30 cellular contexts compared by ENCODE assay signal in the genomic region with DNA sequence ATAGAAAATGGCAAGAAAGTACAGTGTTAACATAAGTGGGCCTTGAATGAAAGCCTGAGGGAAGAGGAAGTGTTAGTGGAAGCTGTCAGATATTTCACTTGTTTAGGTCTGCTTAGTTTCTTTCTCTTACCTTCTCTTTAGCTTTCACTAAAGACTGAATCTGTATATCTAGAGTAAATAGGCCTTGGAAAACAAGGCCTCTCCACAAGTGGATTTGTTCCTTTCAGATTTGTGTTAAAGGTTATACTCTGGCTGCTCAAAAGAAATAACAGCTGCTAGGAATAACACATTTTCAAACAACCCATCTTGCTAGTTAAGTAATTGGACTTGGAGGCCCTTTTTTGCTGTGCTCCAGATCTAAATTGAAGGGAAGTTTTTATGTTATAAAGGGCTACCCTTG.
"Had no signal": no experiment of that assay in that cellular context is flagged by ENCODE, and none has a peak within 500 bp of the region (broad histone marks: within the 10 kb centered on the region; RNA-seq: fewer than 3 reads in every experiment).

No MANE protein-coding gene starts in this region.

- H3K36me3 ChIP-seq: SJCRH30 had no signal

- ATAC-seq: activated CD8-positive, alpha-beta T cell treated with anti-CD3 and anti-CD28 coated beads for 36 hours; activated T-cell treated with anti-CD3 and anti-CD28 coated beads, Interleukin-2, amount 50 U/mL, for 72 hours; activated T-helper 17 cell treated with anti-CD3 and anti-CD28 coated beads, Interleukin-2, amount 50 U/mL, for 72 hours had no signal

- H3K9me3 ChIP-seq: SJCRH30 had no signal

- H3K4me3 ChIP-seq: PC-9, SJCRH30, SK-N-MC had no signal

- H3K27me3 ChIP-seq: SJCRH30 had no signal

- H3K4me1 ChIP-seq: SJCRH30 had no signal

- FAIRE-seq: RCC 7860, TTC549 had no signal

- DNase-seq: activated CD4-positive, alpha-beta T cell treated with anti-CD3 and anti-CD28 coated beads, Interleukin-2, amount 10 ng/mL, durations not matched to agents 24 days and 14 days; activated CD4-positive, alpha-beta T cell treated with anti-CD3 and anti-CD28 coated beads, Interleukin-2, amount 50 U/mL, for 4 hours; activated CD8-positive, alpha-beta T cell treated with anti-CD3 and anti-CD28 coated beads for 36 hours; activated effector memory CD4-positive, alpha-beta T cell treated with anti-CD3 and anti-CD28 coated beads, Interleukin-2, amount 50 U/mL, for 16 hours; activated naive CD4-positive, alpha-beta T cell; activated naive CD4-positive, alpha-beta T cell treated with anti-CD3 and anti-CD28 coated beads, Interleukin-2, amount 50 U/mL, for 16 hours; activated naive CD8-positive, alpha-beta T cell treated with anti-CD3 and anti-CD28 coated beads for 36 hours; activated T-cell treated with anti-CD3 and anti-CD28 coated beads, Interleukin-2, amount 50 U/mL, for 1 hour; activated T-cell treated with anti-CD3 and anti-CD28 coated beads, Interleukin-2, amount 50 U/mL, for 72 hours; amniotic stem cell; aorta; central memory CD4-positive, alpha-beta T cell; MM.1S; NCI-H1105; NCI-H1417 treated with DMSO at 0.1 percent for 48 hours; NCI-H187 treated with DMSO at 0.1 percent for 48 hours; NCI-H2081; NCI-H2171 treated with DMSO at 0.1 percent for 48 hours; NCI-H2227 treated with DMSO at 0.1 percent for 48 hours; NCI-H446 treated with DMSO at 0.1 percent for 48 hours; NCI-H524; PC-9; SHP77; SJCRH30; T1000 had no signal

- H3K27ac ChIP-seq: KMS-11, PC-9, SJCRH30, SK-N-MC had no signal
